ENCODE assay signal across 11 cellular contexts in genomic region chr2:69054431-69054830, GRCh38. TPM values are rescaled to one million over a fixed set of nuclear protein-coding genes. Genes with fewer than 3 reads are reported as not detected.
DNase-seq lines count a peak whose midpoint lies in the region; ATAC-seq, FAIRE-seq and TF ChIP-seq lines count a peak whose summit lies in the region.
"Had no signal": no experiment of that assay in that cellular context is flagged by ENCODE, and none has a peak within 500 bp of the region (broad histone marks: within the 10 kb centered on the region; RNA-seq: fewer than 3 reads in every experiment).

No MANE protein-coding gene starts in this region.

- H3K27ac ChIP-seq in GM12878 (ENCODE audit: control insufficient read depth, insufficient read depth) (no peak overlapping the region), suprapubic skin (no peak overlapping the region)
- H3K27ac ChIP-seq: ovary had no signal

- no peaks in the 10 kb centered on the region for H3K4me1 ChIP-seq in GM12878 (ENCODE audit: control insufficient read depth, insufficient read depth, low read length)
- peaks cover 11% of the 10 kb centered on the region for H3K4me1 ChIP-seq in suprapubic skin

- no TSS peak for BruUV-seq in GM12878 (replicated peaks; lab: Mats Ljungman, UMichigan)

- intact Hi-C loops in GM12878 (cut with micrococcal nuclease; ENCODE audit: unreplicated experiment): no loop called here

- no peak overlapping the region for H2AFZ ChIP-seq in GM12878 (ENCODE audit: control insufficient read depth, low read depth, low read length)

- RAD21 ChIA-PET in GM12878 (lab: Charles Lee; ENCODE audit: unreplicated experiment): no interaction called here

- CTCF ChIA-PET in GM12878 (lab: Yijun Ruan, JAX): no interaction called here

- DNase-seq in AG10803 (ENCODE audit: low read depth) (peak; percentile 74), GM12878 (ENCODE audit: low read depth, low spot score) (peak; percentile 17), NCI-H526 treated with DMSO at 0.1 percent for 48 hours (lab: John Stamatoyannopoulos, UW) (no peak), NCI-H524 treated with DMSO at 0.1 percent for 48 hours (lab: John Stamatoyannopoulos, UW) (no peak), NCI-H2171 (lab: John Stamatoyannopoulos, UW) (no peak), suprapubic skin (ENCODE audit: low spot score in 2 of 2) (no peak)
- DNase-seq: ovary had no signal

- no peak overlapping the region for H3K4me2 ChIP-seq in GM12878 (ENCODE audit: control insufficient read depth, insufficient read depth)

- H3K4me3 ChIP-seq in AG10803 (ENCODE audit: low read length) (no peak overlapping the region), GM12878 (no peak overlapping the region), suprapubic skin (no peak overlapping the region)
- H3K4me3 ChIP-seq: ovary had no signal

- POLR2A ChIA-PET in GM12878 (lab: Charles Lee): no interaction called here

- TF ChIP-seq EP300 in GM12878 (IDR thresholded peaks at IDR 0.05; ENCODE audit: borderline replicate concordance in 1 of 2, control insufficient read depth in 1 of 2, low read depth in 2 of 2, low read length in 2 of 2) (no peak), suprapubic skin (IDR thresholded peaks at IDR 0.05) (no peak)

- SMC1A ChIA-PET in GM12878 (lab: Charles Lee; ENCODE audit: uncharacterized antibody, unreplicated experiment): no interaction called here

- no peak for FAIRE-seq in GM12878 (lab: Jason Lieb, UNC)

- H3K36me3 ChIP-seq in GM12878 (ENCODE audit: control insufficient read depth in 2 of 2, insufficient read depth in 2 of 2, low read length in 1 of 2): no peaks in the 10 kb centered on the region
- no peaks in the 10 kb centered on the region for H3K36me3 ChIP-seq in suprapubic skin
- H3K36me3 ChIP-seq: ovary had no signal

- WGBS in GM12878 (ENCODE audit: insufficient coverage, insufficient replicate concordance, low lambda C conversion rate, missing lambda C conversion rate): 0% methylated on average over 2 of the region's 2 CpGs
- WGBS in suprapubic skin: 71% methylated on average over 2 of the region's 2 CpGs

- H3K9me3 ChIP-seq in GM12878 (replicated peaks; ENCODE audit: control insufficient read depth, insufficient read depth, low read length): no peaks in the 10 kb centered on the region
- no peaks in the 10 kb centered on the region for H3K9me3 ChIP-seq in suprapubic skin
- H3K9me3 ChIP-seq: ovary had no signal

- TF ChIP-seq CTCF in AG10803 (conservative IDR thresholded peaks at IDR 0.05; ENCODE audit: low read length) (no peak), GM12878 (IDR thresholded peaks at IDR 0.05 in 2 of 3, conservative IDR thresholded peaks at IDR 0.05 in 1 of 3; ENCODE audit: control insufficient read depth in 2 of 3, extremely low read depth in 1 of 3, insufficient read depth in 1 of 3, low read depth in 3 of 3, low read length in 3 of 3) (no peak), suprapubic skin (IDR thresholded peaks at IDR 0.05) (no peak)

- no peaks in the 10 kb centered on the region for H4K20me1 ChIP-seq in GM12878 (ENCODE audit: control insufficient read depth, insufficient read depth)

- in situ Hi-C loops in GM12878 (cut with MboI): no loop called here

- no peak overlapping the region for H3K9ac ChIP-seq in GM12878 (ENCODE audit: control insufficient read depth, insufficient read depth, low read length)

- H3K27me3 ChIP-seq in GM12878 (replicated peaks in 1 of 2; ENCODE audit: control insufficient read depth in 2 of 2, insufficient read depth in 2 of 2, low read length in 1 of 2): peaks cover 0 to 9% of the 10 kb centered on the region in 2 experiments; a peak in 2 of 4 replicates
- H3K27me3 ChIP-seq in suprapubic skin: no peaks in the 10 kb centered on the region
- H3K27me3 ChIP-seq: ovary had no signal

- no peak for TF ChIP-seq RAD21 in GM12878 (IDR thresholded peaks at IDR 0.05; ENCODE audit: insufficient read depth, low read depth, low read length)

- TF ChIP-seq POLR2A in GM12878 (IDR thresholded peaks at IDR 0.05; ENCODE audit: low read depth, low read length): no peak
- no peak for TF ChIP-seq POLR2A in suprapubic skin (IDR thresholded peaks at IDR 0.05)

- peak; percentile 75 for ATAC-seq in GM18909 (IDR thresholded peaks at IDR 0.05; ENCODE audit: poor library complexity, unreplicated experiment)
- ATAC-seq in HG03039 (IDR thresholded peaks at IDR 0.05; ENCODE audit: unreplicated experiment): peak; percentile 80
- ATAC-seq in GM12878: peak; percentile 64

- H3K79me2 ChIP-seq in GM12878 (ENCODE audit: control insufficient read depth, insufficient read depth, low read length): no peaks in the 10 kb centered on the region

TF ChIP-seq in GM12878, 131 proteins besides CTCF, POLR2A, EP300 and RAD21 (continues in another document):
- no peak for TF ChIP-seq MAX (IDR thresholded peaks at IDR 0.05; ENCODE audit: low read depth, low read length)
- no peak for TF ChIP-seq WRNIP1 (IDR thresholded peaks at IDR 0.05; ENCODE audit: borderline replicate concordance, low read depth, low read length)
- no peak for TF ChIP-seq HCFC1 (IDR thresholded peaks at IDR 0.05; ENCODE audit: low read length)
- no peak for TF ChIP-seq BACH1 (IDR thresholded peaks at IDR 0.05; ENCODE audit: borderline replicate concordance)
- TF ChIP-seq BMI1 (IDR thresholded peaks at IDR 0.05; ENCODE audit: borderline replicate concordance): no peak
- no peak for TF ChIP-seq ZNF622 (IDR thresholded peaks at IDR 0.05)
- TF ChIP-seq ETV6 (conservative IDR thresholded peaks at IDR 0.05 in 1 of 2, IDR thresholded peaks at IDR 0.05 in 1 of 2; ENCODE audit: borderline replicate concordance in 1 of 2, low read depth in 1 of 2): no peak; a peak in 1 of 4 replicates
- TF ChIP-seq E4F1 (IDR thresholded peaks at IDR 0.05; ENCODE audit: borderline replicate concordance, partially characterized antibody): no peak
- TF ChIP-seq USF1 (IDR thresholded peaks at IDR 0.05; ENCODE audit: borderline replicate concordance, extremely low read length, insufficient read depth, low read depth, low read length): no peak
- no peak for TF ChIP-seq GATAD2B (conservative IDR thresholded peaks at IDR 0.05; ENCODE audit: low read depth)
- no peak for TF ChIP-seq SUZ12 (IDR thresholded peaks at IDR 0.05; ENCODE audit: unreplicated experiment)
- TF ChIP-seq SIN3A (IDR thresholded peaks at IDR 0.05; ENCODE audit: low read depth, low read length): no peak
- no peak for TF ChIP-seq DPF2 (IDR thresholded peaks at IDR 0.05)
- 0 out of 2 replicates have a peak, but pooled peaks have one; percentile 11 for TF ChIP-seq GABPA (IDR thresholded peaks at IDR 0.05; ENCODE audit: low read depth)
- TF ChIP-seq RB1 (IDR thresholded peaks at IDR 0.05; ENCODE audit: borderline replicate concordance): no peak
- TF ChIP-seq HDAC2 (IDR thresholded peaks at IDR 0.05): no peak
- TF ChIP-seq EED (IDR thresholded peaks at IDR 0.05; ENCODE audit: low read depth): peak; percentile 47; the same call in 1 of the 2 replicates
- TF ChIP-seq NFIC (IDR thresholded peaks at IDR 0.05; ENCODE audit: low read depth, low read length): peak; percentile 73
- no peak for TF ChIP-seq RAD51 (IDR thresholded peaks at IDR 0.05)
- TF ChIP-seq SREBF1 (IDR thresholded peaks at IDR 0.05; ENCODE audit: low read length): no peak

RNA-seq across cellular contexts. Expression of gene ANTXR1, which starts 41.5 kb away (rescaled TPM):
- not detected in 2 replicates for total RNA-seq in GM12878 (2013; cell fraction: nucleolus; rRNA removed)
- total RNA-seq in GM12878 (2014; rRNA removed) (not detected in 2 replicates), GM12878 (2014; rRNA removed; fragmentation: Illumina TruSeq; extraction: Trizol) (not detected in 2 replicates), GM12878 (2021) (0.26 and 0.32 TPM in 2 replicates), suprapubic skin (100 to 1,000 TPM in 1 of 4 donors, 10 to 100 TPM in 3; 35.5 to 111 (median 66.6) TPM)
- polyA plus RNA-seq in GM12878 (2011; ENCODE audit: low read depth): not detected
- polyA plus RNA-seq in GM12878 (2011; rRNA removed) (not detected in 2 replicates), GM12878 (2014; fragmentation: Illumina TruSeq; extraction: Trizol) (not detected in 2 replicates), GM12878 (2014; fragmentation: Nextera tagmentation; extraction: Ambion mirVana) (not detected), GM12878 (2014; rRNA removed) (not detected in 2 replicates), GM12878 (2016; fragmentation: Nextera tagmentation; extraction: Ambion mirVana) (under 1 TPM in 1 of 2 experiments, not detected in 1; 0.09 TPM)
- under 0.01 TPM in 1 of 2 replicates, not detected in the other for polyA plus RNA-seq in GM12878 (2011; cell fraction: cytosol; rRNA removed)
- polyA plus RNA-seq in GM12878 (2011; cell fraction: nucleus; rRNA removed): not detected in 2 replicates
- 0.03 TPM in 1 of 2 replicates, not detected in the other for polyA plus RNA-seq in GM12878 (2012)
- not detected in 2 replicates for polyA minus RNA-seq in GM12878 (2011; rRNA and poly(A)+ RNA removed)
- polyA minus RNA-seq in GM12878 (2011; cell fraction: cytosol; rRNA and poly(A)+ RNA removed): 0.21 TPM in 1 of 2 replicates, not detected in the other
- under 0.01 TPM in 1 of 2 replicates, not detected in the other for polyA minus RNA-seq in GM12878 (2011; cell fraction: nucleus; rRNA and poly(A)+ RNA removed)
- total RNA-seq: CD4-positive, CD25-positive, alpha-beta regulatory T cell had no signal
- polyA plus RNA-seq: CD4-positive, CD25-positive, alpha-beta regulatory T cell; IgD-negative memory B cell had no signal

Comparison
In these comparisons a context has a peak if more than half of its experiments do, and no peak if none do; other contexts are left out.
1. DNase-seq: peak in AG10803 (single experiment) and GM12878 (single experiment); none in NCI-H526 treated with DMSO at 0.1 percent for 48 hours (single experiment), NCI-H524 treated with DMSO at 0.1 percent for 48 hours (single experiment), NCI-H2171 (single experiment) and suprapubic skin (0 of 2).
2. RNA of gene ANTXR1, which starts 41.5 kb away (total RNA-seq): 35.5 to 111 TPM in suprapubic skin; 0.26 to 0.32 TPM in GM12878; every median in the first group is over 10 times any median in the second.
3. Peak in every context shown above with its lines, with median percentiles within 50 percentile points of each other: ATAC-seq.